Comparison of ENCODE assay signal across 8 cellular contexts in genomic region chr5:87780831-87781760, GRCh38.
DNase-seq lines count a peak whose midpoint lies in the region; ATAC-seq and TF ChIP-seq lines count a peak whose summit lies in the region.

No MANE protein-coding gene starts in this region.

- no peaks in the 10 kb centered on the region for H3K4me1 Mint-ChIP-seq in Caco-2 (ENCODE audit: low read depth, unreplicated experiment)
- H3K4me1 Mint-ChIP-seq in activated CD4-positive, alpha-beta memory T cell treated with anti-CD3 and anti-CD28 coated beads for 36 hours (ENCODE audit: low read depth), result no peaks in the 10 kb centered on the region

- no peaks in the 10 kb centered on the region for H3K9me3 Mint-ChIP-seq in Caco-2 (ENCODE audit: unreplicated experiment)
- H3K9me3 Mint-ChIP-seq in activated CD4-positive, alpha-beta memory T cell treated with anti-CD3 and anti-CD28 coated beads for 36 hours, result no peaks in the 10 kb centered on the region

- H3K36me3 ChIP-seq in Caco-2 (ENCODE audit: control insufficient read depth, insufficient read depth, low read length), result no peaks in the 10 kb centered on the region

- no peaks in the 10 kb centered on the region for H3K27me3 ChIP-seq in Caco-2 (replicated peaks; ENCODE audit: control insufficient read depth, insufficient read depth, low read length)

- POLR2A ChIA-PET in Caco-2 (lab: Charles Lee), result no interaction called here
- POLR2A ChIA-PET in activated CD4-positive, alpha-beta memory T cell treated with anti-CD3 and anti-CD28 coated beads for 36 hours (lab: Charles Lee), result no interaction called here

- H3K36me3 Mint-ChIP-seq in Caco-2 (ENCODE audit: insufficient read depth, unreplicated experiment), result no peaks in the 10 kb centered on the region
- no peaks in the 10 kb centered on the region for H3K36me3 Mint-ChIP-seq in activated CD4-positive, alpha-beta memory T cell treated with anti-CD3 and anti-CD28 coated beads for 36 hours

- H3K4me3 ChIP-seq in Caco-2 (ENCODE audit: low read depth, low read length), result no peak overlapping the region

- no peak overlapping the region for H3K4me3 Mint-ChIP-seq in Caco-2 (ENCODE audit: unreplicated experiment)
- no peak overlapping the region for H3K4me3 Mint-ChIP-seq in activated CD4-positive, alpha-beta memory T cell treated with anti-CD3 and anti-CD28 coated beads for 36 hours

- no peaks in the 10 kb centered on the region for H3K9me3 ChIP-seq in Caco-2

- peak; percentile 86 to 92 for TF ChIP-seq CTCF in Caco-2 (IDR thresholded peaks at IDR 0.05; ENCODE audit: insufficient read depth in 1 of 2, low read depth in 1 of 2, low read length in 1 of 2, severe bottlenecking in 1 of 2, unreplicated experiment in 1 of 2)

- no peaks in the 10 kb centered on the region for H3K4me1 ChIP-seq in Caco-2

- intact Hi-C loops in Caco-2 (cut with micrococcal nuclease; ENCODE audit: unreplicated experiment), result loop anchor here (1.0 kb wide), 5 partner anchors 63 to 943 kb away; no protein-coding TSS in a partner anchor
- intact Hi-C loops in activated CD4-positive, alpha-beta memory T cell treated with anti-CD3 and anti-CD28 coated beads for 36 hours (cut with micrococcal nuclease), result loop anchor here (1.0 to 2.0 kb wide), 4 partner anchors 360 to 943 kb away; no protein-coding TSS in a partner anchor

- H3K27ac Mint-ChIP-seq in Caco-2 (ENCODE audit: unreplicated experiment), result no peak overlapping the region
- no peak overlapping the region for H3K27ac Mint-ChIP-seq in activated CD4-positive, alpha-beta memory T cell treated with anti-CD3 and anti-CD28 coated beads for 36 hours

- peak; percentile 100 for ATAC-seq in GM21381 (IDR thresholded peaks at IDR 0.05; ENCODE audit: unreplicated experiment)

- CTCF ChIA-PET in Caco-2 (lab: Charles Lee), result interaction anchor here (0.6 to 1.4 kb wide), 10 partner anchors 20 to 1201 kb away, joined by 3 to 38 read pairs (median 4); no protein-coding TSS in a partner anchor
- CTCF ChIA-PET in activated CD4-positive, alpha-beta memory T cell treated with anti-CD3 and anti-CD28 coated beads for 36 hours (lab: Charles Lee), result interaction anchor here (0.6 to 4.6 kb wide), 34 partner anchors 10 to 949 kb away, joined by 3 to 123 read pairs (median 4); no protein-coding TSS in a partner anchor

- no peaks in the 10 kb centered on the region for H3K27me3 Mint-ChIP-seq in Caco-2 (ENCODE audit: insufficient read depth, unreplicated experiment)
- peaks cover 18% of the 10 kb centered on the region for H3K27me3 Mint-ChIP-seq in activated CD4-positive, alpha-beta memory T cell treated with anti-CD3 and anti-CD28 coated beads for 36 hours

- BruUV-seq in Caco-2 (replicated peaks; lab: Mats Ljungman, UMichigan), result no TSS peak

- DNase-seq in Caco-2, result peak; percentile 73 to 78
- peak; percentile 20 for DNase-seq in HS-27A (ENCODE audit: low read depth)
- peak; percentile 65 for DNase-seq in NCI-H82 treated with DMSO at 0.1 percent for 48 hours (lab: John Stamatoyannopoulos, UW; ENCODE audit: unreplicated experiment)
- DNase-seq in activated CD4-positive, alpha-beta memory T cell treated with anti-CD3 and anti-CD28 coated beads for 36 hours, result peak; percentile 82
- DNase-seq in effector CD4-positive, alpha-beta T cell, result peak; percentile 68
- DNase-seq in lung microvascular endothelial cell (ENCODE audit: low read depth in 2 of 2), result peak; percentile 83 to 91
- peak; percentile 57 for DNase-seq in stimulated activated CD8-positive, alpha-beta memory T cell treated with anti-CD3 and anti-CD28 coated beads, Interleukin-15, amount 100 ng/mL, for 1 hour (ENCODE audit: low read depth)

Comparison
In these comparisons a context has a peak if more than half of its experiments do, and no peak if none do; other contexts are left out.
1. DNase-seq: peak in every context shown above with its lines; median percentile 87 in lung microvascular endothelial cell; 82 in activated CD4-positive, alpha-beta memory T cell treated with anti-CD3 and anti-CD28 coated beads for 36 hours; 76 in Caco-2; 68 in effector CD4-positive, alpha-beta T cell; 65 in NCI-H82 treated with DMSO at 0.1 percent for 48 hours; 57 in stimulated activated CD8-positive, alpha-beta memory T cell treated with anti-CD3 and anti-CD28 coated beads, Interleukin-15, amount 100 ng/mL, for 1 hour; 20 in HS-27A.